Comparison of ENCODE assay signal across 1 cellular context in genomic region chr19:10855879-10856522, GRCh38.
TF ChIP-seq lines count a peak whose summit lies in the region.

No MANE protein-coding gene starts in this region.

TF ChIP-seq in K562, 482 proteins besides CTCF, POLR2A, EP300 and RAD21:
- TF ChIP-seq TAF15 (IDR thresholded peaks at IDR 0.05; ENCODE audit: low read depth, low read length) (no peak), ZNF212 (CRISPR knock-in tag; IDR thresholded peaks at IDR 0.05) (no peak), L3MBTL2 (IDR thresholded peaks at IDR 0.05) (no peak), NFYB (IDR thresholded peaks at IDR 0.05; ENCODE audit: extremely low read depth, insufficient read length) (peak; percentile 72)
